ENCODE assay signal across 14 cellular contexts in the genomic region with DNA sequence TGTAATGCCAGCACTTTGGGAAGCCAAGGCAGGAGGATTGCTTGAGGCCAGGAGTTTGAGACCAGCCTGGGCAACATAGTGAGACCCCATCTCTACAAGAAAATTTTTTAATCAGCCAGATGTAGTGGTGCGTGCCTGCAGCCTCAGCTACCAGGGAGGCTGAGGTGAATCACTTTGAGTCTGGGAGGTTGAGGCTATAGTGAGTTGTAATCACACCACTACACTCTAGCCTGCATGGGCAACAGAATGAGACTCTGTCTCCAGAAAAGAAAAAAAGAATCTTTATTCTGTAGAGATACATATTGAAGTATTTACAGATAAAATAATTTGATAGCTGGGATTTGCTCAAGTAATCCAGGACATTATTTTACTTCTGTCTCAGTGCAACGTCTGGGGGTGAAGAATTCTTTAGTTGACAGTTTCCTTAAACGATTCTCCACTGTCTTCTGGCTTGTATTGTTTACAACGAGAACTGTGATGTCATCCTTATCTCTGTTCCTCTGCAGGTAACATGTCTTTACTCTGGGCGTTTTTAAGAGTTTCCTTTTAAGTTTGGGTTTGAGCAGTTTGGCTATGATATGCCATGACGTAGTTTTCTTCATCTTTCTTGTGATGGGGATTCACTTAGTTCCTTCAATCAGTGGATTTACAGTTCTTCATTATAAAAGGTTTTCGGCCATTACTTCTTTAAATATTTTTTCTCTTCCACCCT. TPM values are rescaled to one million over a fixed set of nuclear protein-coding genes. Genes with fewer than 3 reads are reported as not detected.
DNase-seq lines count a peak whose midpoint lies in the region; ATAC-seq and TF ChIP-seq lines count a peak whose summit lies in the region.
"Had no signal": no experiment of that assay in that cellular context is flagged by ENCODE, and none has a peak within 500 bp of the region (broad histone marks: within the 10 kb centered on the region; RNA-seq: fewer than 3 reads in every experiment).

No MANE protein-coding gene starts in this region.

- peak in 2 of 3 donors; percentile 31 to 43 for DNase-seq in CD4-positive, CD25-positive, alpha-beta regulatory T cell
- DNase-seq in CD4-positive, alpha-beta T cell: no peak
- DNase-seq in activated T-helper 1 cell treated with anti-CD3 and anti-CD28 coated beads, Interleukin-12 subunit alpha, Interleukin-12 subunit beta, Interleukin-2, Interleukin-4 antibody, amounts not matched to agents 30 ng/mL and 10 ng/mL and 1 ng/mL, durations not matched to agents 14 hours and 24 hours and 36 hours (ENCODE audit: low spot score): no peak
- DNase-seq in endothelial cell (ENCODE audit: low spot score) (no peak), NCI-H748 (lab: John Stamatoyannopoulos, UW; ENCODE audit: unreplicated experiment) (no peak), amniotic stem cell (lab: John Stamatoyannopoulos, UW) (no peak), NCI-H2081 (lab: John Stamatoyannopoulos, UW) (no peak)
- DNase-seq: HCEC 1CT, IMR-90, NCI-H1417, NCI-H2029 treated with DMSO at 0.1 percent for 48 hours, NCI-H226, NCI-H526, OCI-M1 had no signal

- no peak for TF ChIP-seq CTCF in CD4-positive, alpha-beta T cell (IDR thresholded peaks at IDR 0.05)
- TF ChIP-seq CTCF in endothelial cell (IDR thresholded peaks at IDR 0.05; ENCODE audit: unreplicated experiment): no peak

- peaks cover 22 to 54% (median 35%) of the 10 kb centered on the region in 4 donors for H3K4me1 Mint-ChIP-seq in CD4-positive, CD25-positive, alpha-beta regulatory T cell
- peaks cover 55% of the 10 kb centered on the region for H3K4me1 Mint-ChIP-seq in CD4-positive, alpha-beta T cell (ENCODE audit: low read depth)
- peaks cover 27% of the 10 kb centered on the region for H3K4me1 Mint-ChIP-seq in activated T-helper 1 cell treated with anti-CD3 and anti-CD28 coated beads, Interleukin-12 subunit alpha, Interleukin-12 subunit beta, Interleukin-2, Interleukin-4 antibody, amounts not matched to agents 30 ng/mL and 10 ng/mL and 1 ng/mL, durations not matched to agents 14 hours and 24 hours and 36 hours (ENCODE audit: low read depth)
- H3K4me1 Mint-ChIP-seq in endothelial cell (ENCODE audit: unreplicated experiment): peaks cover 44% of the 10 kb centered on the region

- no peaks in the 10 kb centered on the region for H3K4me1 ChIP-seq in CD4-positive, CD25-positive, alpha-beta regulatory T cell (ENCODE audit: control insufficient read depth, insufficient read depth, low read length, poor library complexity, severe bottlenecking)

- no peak overlapping the region for H3K4me3 Mint-ChIP-seq in CD4-positive, CD25-positive, alpha-beta regulatory T cell
- no peak overlapping the region for H3K4me3 Mint-ChIP-seq in CD4-positive, alpha-beta T cell
- no peak overlapping the region for H3K4me3 Mint-ChIP-seq in activated T-helper 1 cell treated with anti-CD3 and anti-CD28 coated beads, Interleukin-12 subunit alpha, Interleukin-12 subunit beta, Interleukin-2, Interleukin-4 antibody, amounts not matched to agents 30 ng/mL and 10 ng/mL and 1 ng/mL, durations not matched to agents 14 hours and 24 hours and 36 hours
- H3K4me3 Mint-ChIP-seq in endothelial cell (ENCODE audit: unreplicated experiment): peak overlapping the region; percentile 4

- ATAC-seq in CD4-positive, CD25-positive, alpha-beta regulatory T cell (ENCODE audit: low read depth in 2 of 2): peak in 1 of 2 donors; percentile 24
- ATAC-seq in CD4-positive, alpha-beta T cell (ENCODE audit: poor library complexity): peak; percentile 96

- no peaks in the 10 kb centered on the region for H3K9me3 ChIP-seq in CD4-positive, CD25-positive, alpha-beta regulatory T cell (ENCODE audit: control insufficient read depth in 2 of 2, low read length in 2 of 2)
- H3K9me3 ChIP-seq in CD4-positive, alpha-beta T cell (ENCODE audit: control insufficient read depth, low read length): no peaks in the 10 kb centered on the region

- H3K27ac ChIP-seq in CD4-positive, CD25-positive, alpha-beta regulatory T cell (ENCODE audit: insufficient read depth, low read length, poor library complexity, severe bottlenecking): no peak overlapping the region
- no peak overlapping the region for H3K27ac ChIP-seq in CD4-positive, alpha-beta T cell (ENCODE audit: low read depth, low read length)

- CTCF ChIA-PET in CD4-positive, alpha-beta T cell (lab: Charles Lee): no interaction called here

- no peaks in the 10 kb centered on the region for H3K27me3 Mint-ChIP-seq in CD4-positive, CD25-positive, alpha-beta regulatory T cell
- H3K27me3 Mint-ChIP-seq in CD4-positive, alpha-beta T cell: no peaks in the 10 kb centered on the region
- no peaks in the 10 kb centered on the region for H3K27me3 Mint-ChIP-seq in activated T-helper 1 cell treated with anti-CD3 and anti-CD28 coated beads, Interleukin-12 subunit alpha, Interleukin-12 subunit beta, Interleukin-2, Interleukin-4 antibody, amounts not matched to agents 30 ng/mL and 10 ng/mL and 1 ng/mL, durations not matched to agents 14 hours and 24 hours and 36 hours (ENCODE audit: insufficient read depth)
- peaks cover 3% of the 10 kb centered on the region for H3K27me3 Mint-ChIP-seq in endothelial cell (ENCODE audit: unreplicated experiment)

- no peak overlapping the region for H3K4me3 ChIP-seq in CD4-positive, CD25-positive, alpha-beta regulatory T cell (ENCODE audit: low read depth, low read length)

- POLR2A ChIA-PET in CD4-positive, alpha-beta T cell (lab: Charles Lee): no interaction called here

- no peaks in the 10 kb centered on the region for H3K27me3 ChIP-seq in CD4-positive, CD25-positive, alpha-beta regulatory T cell (ENCODE audit: control insufficient read depth, insufficient read depth, low read length)
- no peaks in the 10 kb centered on the region for H3K27me3 ChIP-seq in CD4-positive, alpha-beta T cell (ENCODE audit: control insufficient read depth, insufficient read depth, low read length)

- peaks cover 23% of the 10 kb centered on the region for H3K36me3 ChIP-seq in CD4-positive, CD25-positive, alpha-beta regulatory T cell (ENCODE audit: control insufficient read depth, insufficient read depth, low read length)

- H3K27ac Mint-ChIP-seq in CD4-positive, CD25-positive, alpha-beta regulatory T cell: peak overlapping the region in 2 of 3 donors; percentile 26 to 71
- H3K27ac Mint-ChIP-seq in CD4-positive, alpha-beta T cell: peak overlapping the region; percentile 74
- H3K27ac Mint-ChIP-seq in activated T-helper 1 cell treated with anti-CD3 and anti-CD28 coated beads, Interleukin-12 subunit alpha, Interleukin-12 subunit beta, Interleukin-2, Interleukin-4 antibody, amounts not matched to agents 30 ng/mL and 10 ng/mL and 1 ng/mL, durations not matched to agents 14 hours and 24 hours and 36 hours: peak overlapping the region; percentile 26
- peak overlapping the region; percentile 79 for H3K27ac Mint-ChIP-seq in endothelial cell (ENCODE audit: unreplicated experiment)

- intact Hi-C loops in CD4-positive, alpha-beta T cell (cut with DNase I, micrococcal nuclease): no loop called here
- intact Hi-C loops in activated T-helper 1 cell treated with anti-CD3 and anti-CD28 coated beads, Interleukin-12 subunit alpha, Interleukin-12 subunit beta, Interleukin-2, Interleukin-4 antibody, amounts not matched to agents 30 ng/mL and 10 ng/mL and 1 ng/mL, durations not matched to agents 14 hours and 24 hours and 36 hours (cut with micrococcal nuclease): loop anchor here (1.0 to 10.0 kb wide), 3 partner anchors 9 to 1054 kb away; no protein-coding TSS in a partner anchor

- no peaks in the 10 kb centered on the region for H3K9me3 Mint-ChIP-seq in CD4-positive, CD25-positive, alpha-beta regulatory T cell
- no peaks in the 10 kb centered on the region for H3K9me3 Mint-ChIP-seq in CD4-positive, alpha-beta T cell
- no peaks in the 10 kb centered on the region for H3K9me3 Mint-ChIP-seq in activated T-helper 1 cell treated with anti-CD3 and anti-CD28 coated beads, Interleukin-12 subunit alpha, Interleukin-12 subunit beta, Interleukin-2, Interleukin-4 antibody, amounts not matched to agents 30 ng/mL and 10 ng/mL and 1 ng/mL, durations not matched to agents 14 hours and 24 hours and 36 hours
- H3K9me3 Mint-ChIP-seq in endothelial cell (ENCODE audit: unreplicated experiment): no peaks in the 10 kb centered on the region

- peaks cover 36% of the 10 kb centered on the region for H3K36me3 Mint-ChIP-seq in CD4-positive, CD25-positive, alpha-beta regulatory T cell
- H3K36me3 Mint-ChIP-seq in CD4-positive, alpha-beta T cell (ENCODE audit: low read depth): peaks cover 70% of the 10 kb centered on the region
- H3K36me3 Mint-ChIP-seq in activated T-helper 1 cell treated with anti-CD3 and anti-CD28 coated beads, Interleukin-12 subunit alpha, Interleukin-12 subunit beta, Interleukin-2, Interleukin-4 antibody, amounts not matched to agents 30 ng/mL and 10 ng/mL and 1 ng/mL, durations not matched to agents 14 hours and 24 hours and 36 hours (ENCODE audit: low read depth): peaks cover 20% of the 10 kb centered on the region
- H3K36me3 Mint-ChIP-seq in endothelial cell (ENCODE audit: low read depth, unreplicated experiment): peaks cover 8% of the 10 kb centered on the region

RNA-seq across cellular contexts. Expression of a gene that starts 26.3 kb away (rescaled TPM):
- total RNA-seq in CD4-positive, CD25-positive, alpha-beta regulatory T cell: 57.8 TPM
- polyA plus RNA-seq in CD4-positive, CD25-positive, alpha-beta regulatory T cell: 10 to 100 TPM; 41.4 to 50.0 (median 43.8) TPM
- 10 to 100 TPM; 46.2 to 49.8 TPM for total RNA-seq in CD4-positive, alpha-beta T cell
- total RNA-seq in activated T-helper 1 cell treated with anti-CD3 and anti-CD28 coated beads, Interleukin-12 subunit alpha, Interleukin-12 subunit beta, Interleukin-2, Interleukin-4 antibody, amounts not matched to agents 30 ng/mL and 10 ng/mL and 1 ng/mL, durations not matched to agents 14 hours and 24 hours and 36 hours: 81.7 and 88.2 TPM in 2 replicates
- total RNA-seq in endothelial cell (ENCODE audit: unreplicated experiment): 87.2 TPM

Comparison
In these comparisons a context has a peak if more than half of its experiments do, and no peak if none do; other contexts are left out.
1. DNase-seq: peak in CD4-positive, CD25-positive, alpha-beta regulatory T cell (2 of 3); none in CD4-positive, alpha-beta T cell (0 of 10), activated T-helper 1 cell treated with anti-CD3 and anti-CD28 coated beads, Interleukin-12 subunit alpha, Interleukin-12 subunit beta, Interleukin-2, Interleukin-4 antibody, amounts not matched to agents 30 ng/mL and 10 ng/mL and 1 ng/mL, durations not matched to agents 14 hours and 24 hours and 36 hours (single experiment), endothelial cell (single experiment), NCI-H748 (single experiment), amniotic stem cell (single experiment) and NCI-H2081 (0 of 2).
2. H3K27ac Mint-ChIP-seq: peak in every context shown above with its lines; median percentile 79 in endothelial cell; 74 in CD4-positive, alpha-beta T cell; 48 in CD4-positive, CD25-positive, alpha-beta regulatory T cell; 26 in activated T-helper 1 cell treated with anti-CD3 and anti-CD28 coated beads, Interleukin-12 subunit alpha, Interleukin-12 subunit beta, Interleukin-2, Interleukin-4 antibody, amounts not matched to agents 30 ng/mL and 10 ng/mL and 1 ng/mL, durations not matched to agents 14 hours and 24 hours and 36 hours.